ENCODE assay signal across 9 cellular contexts in genomic region chr12:116916714-116917114, GRCh38. TPM values are rescaled to one million over a fixed set of nuclear protein-coding genes. Genes with fewer than 3 reads are reported as not detected.
DNase-seq lines count a peak whose midpoint lies in the region; TF ChIP-seq lines count a peak whose summit lies in the region.
"Had no signal": no experiment of that assay in that cellular context is flagged by ENCODE, and none has a peak within 500 bp of the region (broad histone marks: within the 10 kb centered on the region; RNA-seq: fewer than 3 reads in every experiment).

No MANE protein-coding gene starts in this region.

- no peak overlapping the region for H2AFZ ChIP-seq in fibroblast of lung (ENCODE audit: low read length)

- no peaks in the 10 kb centered on the region for H4K20me1 ChIP-seq in fibroblast of lung (ENCODE audit: control insufficient read depth, extremely low read depth, insufficient read depth, low read length)

- H3K27me3 ChIP-seq in MG63: no peaks in the 10 kb centered on the region
- H3K27me3 ChIP-seq in fibroblast of lung (ENCODE audit: control insufficient read depth, insufficient read depth, low read length): no peaks in the 10 kb centered on the region

- H3K9me3 Mint-ChIP-seq in activated CD4-positive, alpha-beta T cell treated with anti-CD3 and anti-CD28 coated beads, Interleukin-2, amount 10 ng/mL, durations not matched to agents 7 days and 5 days: peaks cover 5% of the 10 kb centered on the region

- H3K79me2 ChIP-seq in fibroblast of lung (ENCODE audit: control insufficient read depth, insufficient read depth, low read length): peaks cover 28% of the 10 kb centered on the region

- H3K4me1 Mint-ChIP-seq in activated CD4-positive, alpha-beta T cell treated with anti-CD3 and anti-CD28 coated beads, Interleukin-2, amount 10 ng/mL, durations not matched to agents 7 days and 5 days: peaks cover 82% of the 10 kb centered on the region

- H3K27ac ChIP-seq in fibroblast of lung (ENCODE audit: insufficient read depth, low read length): no peak overlapping the region
- H3K27ac ChIP-seq: 22Rv1 had no signal

- H3K4me3 Mint-ChIP-seq in activated CD4-positive, alpha-beta T cell treated with anti-CD3 and anti-CD28 coated beads, Interleukin-2, amount 10 ng/mL, durations not matched to agents 7 days and 5 days: peak overlapping the region; percentile 11

- DNase-seq in NCI-H146 (lab: John Stamatoyannopoulos, UW) (peak; percentile 9), NCI-H146 treated with DMSO at 0.1 percent for 48 hours (lab: John Stamatoyannopoulos, UW; ENCODE audit: unreplicated experiment) (no peak), HCEC 1CT (peak; percentile 88), MG63 (peak; percentile 62), fibroblast of lung (ENCODE audit: low read depth in 2 of 2) (peak; percentile 89 to 91), HEK293T (ENCODE audit: extremely low spot score) (no peak)
- peak; percentile 61 for DNase-seq in activated CD4-positive, alpha-beta T cell treated with anti-CD3 and anti-CD28 coated beads, Interleukin-2, amount 10 ng/mL, durations not matched to agents 7 days and 5 days
- DNase-seq in stimulated activated CD8-positive, alpha-beta memory T cell treated with anti-CD3 and anti-CD28 coated beads, Interleukin-2, amount 100 ng/mL, for 48 hours (ENCODE audit: low read depth in 2 of 2): peak; percentile 14 to 30

- H3K9me3 ChIP-seq in MG63 (no peaks in the 10 kb centered on the region), fibroblast of lung (ENCODE audit: control insufficient read depth, insufficient read depth, low read depth, low read length) (no peaks in the 10 kb centered on the region)

- peaks cover 57% of the 10 kb centered on the region for H3K36me3 Mint-ChIP-seq in activated CD4-positive, alpha-beta T cell treated with anti-CD3 and anti-CD28 coated beads, Interleukin-2, amount 10 ng/mL, durations not matched to agents 7 days and 5 days (ENCODE audit: low read depth)

- TF ChIP-seq CTCF in fibroblast of lung (conservative IDR thresholded peaks at IDR 0.05 in 1 of 2, IDR thresholded peaks at IDR 0.05 in 1 of 2; ENCODE audit: low read depth in 1 of 2, low read length in 2 of 2): peak in 1 of 2 donors; percentile 52

- POLR2A ChIA-PET in activated CD4-positive, alpha-beta T cell treated with anti-CD3 and anti-CD28 coated beads, Interleukin-2, amount 10 ng/mL, durations not matched to agents 7 days and 5 days (lab: Charles Lee): interaction anchor here (0.8 kb wide), 1 partner anchor 14 kb away, joined by 6 read pairs; no protein-coding TSS in a partner anchor
- POLR2A ChIA-PET in HEK293T (lab: Yijun Ruan, JAX): no interaction called here

- no peaks in the 10 kb centered on the region for H3K27me3 Mint-ChIP-seq in activated CD4-positive, alpha-beta T cell treated with anti-CD3 and anti-CD28 coated beads, Interleukin-2, amount 10 ng/mL, durations not matched to agents 7 days and 5 days

- no peak overlapping the region for H3K4me2 ChIP-seq in fibroblast of lung (ENCODE audit: extremely low read depth, insufficient read depth, low read length)

- CTCF ChIA-PET in activated CD4-positive, alpha-beta T cell treated with anti-CD3 and anti-CD28 coated beads, Interleukin-2, amount 10 ng/mL, durations not matched to agents 7 days and 5 days (lab: Charles Lee): interaction anchor here (1.8 kb wide), 1 partner anchor 20 kb away, joined by 6 read pairs; no protein-coding TSS in a partner anchor
- CTCF ChIA-PET in HEK293T (lab: Yijun Ruan, JAX): interaction anchor here (0.6 to 1.0 kb wide), 3 partner anchors 136 to 219 kb away, joined by 3 to 4 read pairs (median 3); no protein-coding TSS in a partner anchor

- peaks cover 33% of the 10 kb centered on the region for H3K36me3 ChIP-seq in MG63
- H3K36me3 ChIP-seq in fibroblast of lung (ENCODE audit: control insufficient read depth, insufficient read depth, low read length): no peaks in the 10 kb centered on the region

- peaks cover 6% of the 10 kb centered on the region for H3K4me1 ChIP-seq in fibroblast of lung (ENCODE audit: control insufficient read depth, extremely low read depth, insufficient read depth, low read length)

- peak overlapping the region; percentile 55 for H3K27ac Mint-ChIP-seq in activated CD4-positive, alpha-beta T cell treated with anti-CD3 and anti-CD28 coated beads, Interleukin-2, amount 10 ng/mL, durations not matched to agents 7 days and 5 days

- no peak overlapping the region for H3K9ac ChIP-seq in fibroblast of lung (ENCODE audit: insufficient read depth, low read length)

- no peak overlapping the region for H3K4me3 ChIP-seq in MG63
- H3K4me3 ChIP-seq in fibroblast of lung (replicated peaks in 1 of 4; ENCODE audit: control extremely low read depth in 1 of 4, insufficient read depth in 1 of 4, low read depth in 3 of 4, low read length in 4 of 4): no peak overlapping the region

TF ChIP-seq in HEK293T, 16 proteins besides CTCF, POLR2A, EP300 and RAD21:
- TF ChIP-seq NFRKB (IDR thresholded peaks at IDR 0.05) (no peak), TARDBP (IDR thresholded peaks at IDR 0.05) (no peak), FOXK2 (IDR thresholded peaks at IDR 0.05) (no peak), CTBP1 (IDR thresholded peaks at IDR 0.05; ENCODE audit: borderline replicate concordance) (no peak), SP1 (IDR thresholded peaks at IDR 0.05) (no peak)

RNA-seq across cellular contexts. Expression of gene FBXW8, which starts 6.0 kb away (rescaled TPM):
- 17.0 and 17.2 TPM in 2 replicates for total RNA-seq in MG63 (2014; rRNA removed; shearing (Covaris generic); ENCODE audit: low replicate concordance)
- 10 to 100 TPM; 12.5 to 13.2 TPM for total RNA-seq in activated CD4-positive, alpha-beta T cell treated with anti-CD3 and anti-CD28 coated beads, Interleukin-2, amount 10 ng/mL, durations not matched to agents 7 days and 5 days
- total RNA-seq in fibroblast of lung: 10.8 and 11.7 TPM in 2 replicates
- polyA plus RNA-seq in fibroblast of lung: 20.9 and 21.4 TPM in 2 replicates
- 15.6 and 18.4 TPM in 2 replicates for polyA plus RNA-seq in fibroblast of lung (2012)
- polyA minus RNA-seq in fibroblast of lung (ENCODE audit: low replicate concordance): 46.3 and 50.8 TPM in 2 replicates

RNA-seq across cellular contexts. Expression of gene HRK, which starts 35.5 kb away (rescaled TPM):
- total RNA-seq in MG63 (2014; rRNA removed; shearing (Covaris generic); ENCODE audit: low replicate concordance): 0.16 TPM in 1 of 2 replicates, not detected in the other
- not detected for total RNA-seq in activated CD4-positive, alpha-beta T cell treated with anti-CD3 and anti-CD28 coated beads, Interleukin-2, amount 10 ng/mL, durations not matched to agents 7 days and 5 days
- under 0.01 TPM in 2 replicates for total RNA-seq in fibroblast of lung
- polyA plus RNA-seq in fibroblast of lung: 0.02 and 0.08 TPM in 2 replicates
- polyA plus RNA-seq in fibroblast of lung (2012): 0.01 TPM in 1 of 2 replicates, not detected in the other
- polyA minus RNA-seq in fibroblast of lung (ENCODE audit: low replicate concordance): 0.20 TPM in 1 of 2 replicates, not detected in the other

Comparison
In these comparisons a context has a peak if more than half of its experiments do, and no peak if none do; other contexts are left out.
1. DNase-seq: peak in NCI-H146 (single experiment), HCEC 1CT (single experiment), MG63 (single experiment), activated CD4-positive, alpha-beta T cell treated with anti-CD3 and anti-CD28 coated beads, Interleukin-2, amount 10 ng/mL, durations not matched to agents 7 days and 5 days (single experiment), fibroblast of lung (2 of 2) and stimulated activated CD8-positive, alpha-beta memory T cell treated with anti-CD3 and anti-CD28 coated beads, Interleukin-2, amount 100 ng/mL, for 48 hours (2 of 2); none in NCI-H146 treated with DMSO at 0.1 percent for 48 hours (single experiment) and HEK293T (single experiment).